Comparison of ENCODE assay signal across 20 cellular contexts in genomic region chr1:12189328-12189682, GRCh38. TPM values are rescaled to one million over a fixed set of nuclear protein-coding genes. Genes with fewer than 3 reads are reported as not detected.
DNase-seq lines count a peak whose midpoint lies in the region; ATAC-seq, FAIRE-seq and TF ChIP-seq lines count a peak whose summit lies in the region.
"Had no signal": no experiment of that assay in that cellular context is flagged by ENCODE, and none has a peak within 500 bp of the region (broad histone marks: within the 10 kb centered on the region; RNA-seq: fewer than 3 reads in every experiment).

No MANE protein-coding gene starts in this region.

- no peak overlapping the region for H3K56ac ChIP-seq in H1 (replicated peaks; ENCODE audit: insufficient read length, low read depth, low read length)

- H3K9me3 ChIP-seq in heart right ventricle (no peaks in the 10 kb centered on the region), H1 (ENCODE audit: insufficient read depth in 2 of 2, low read depth in 1 of 2, low read length in 1 of 2) (peaks cover 0 to 13% of the 10 kb centered on the region in 2 experiments; a peak in 1 of 4 replicates)
- H3K9me3 ChIP-seq: esophagus muscularis mucosa, thoracic aorta had no signal

- WGBS in heart right ventricle, 2 donors: 74 to 75% methylated on average over 5 of the region's 5 CpGs
- 79% methylated on average over 5 of the region's 5 CpGs; no CpG with 5 or more reads in 1 of the 2 experiments for WGBS in H1 (ENCODE audit: extremely low coverage in 1 of 2, insufficient coverage in 1 of 2, insufficient read length in 1 of 2, insufficient replicate concordance in 2 of 2, low coverage in 1 of 2, low lambda C conversion rate in 2 of 2, missing lambda C conversion rate in 1 of 2), 2 experiments

- POLR2A ChIA-PET in T-cell (lab: Charles Lee): no interaction called here
- POLR2A ChIA-PET in H1 (lab: Charles Lee; ENCODE audit: partially characterized antibody): no interaction called here

- H4K20me1 ChIP-seq in H1 (replicated peaks in 1 of 2; ENCODE audit: control insufficient read depth in 1 of 2, insufficient read depth in 2 of 2, low read length in 2 of 2): no peaks in the 10 kb centered on the region

- no peak for FAIRE-seq in H1 (lab: Jason Lieb, UNC)

- no peaks in the 10 kb centered on the region for H3K79me1 ChIP-seq in H1 (ENCODE audit: low read depth, low read length)

- CTCF ChIA-PET in T-cell (lab: Charles Lee) (no interaction called here), H1 (lab: Charles Lee; ENCODE audit: partially characterized antibody) (interaction anchor here (1.0 to 9.7 kb wide), 9 partner anchors 11 to 569 kb away, joined by 3 to 165 read pairs (median 5); partner anchors contain the start of gene TNFRSF1B)

- H3K4me3 ChIP-seq in heart right ventricle (no peak overlapping the region), H1 (ENCODE audit: extremely low read depth in 1 of 4, insufficient read depth in 2 of 4, low read depth in 3 of 4, low read length in 4 of 4) (no peak overlapping the region)
- H3K4me3 ChIP-seq: cardiac muscle cell, esophagus muscularis mucosa, GM23248, thoracic aorta had no signal

- no peak overlapping the region for H3K4ac ChIP-seq in H1 (replicated peaks; ENCODE audit: insufficient read length, low read depth, low read length)

- no peak overlapping the region for H4K5ac ChIP-seq in H1 (ENCODE audit: insufficient read length, low read depth, low read length)

- no peak overlapping the region for H2BK5ac ChIP-seq in H1 (ENCODE audit: low read depth, low read length)

- H3K4me1 ChIP-seq in heart right ventricle: peaks cover 16 to 61% (median 49%) of the 10 kb centered on the region in 9 donors
- peaks cover 0 to 9% (median 3%) of the 10 kb centered on the region in 4 experiments; a peak in 6 of 7 replicates for H3K4me1 ChIP-seq in H1 (replicated peaks in 1 of 4; ENCODE audit: control insufficient read depth in 3 of 4, insufficient read depth in 4 of 4, low read length in 3 of 4)

- H2BK12ac ChIP-seq in H1 (ENCODE audit: low read depth, low read length): no peak overlapping the region

- DNase-seq in Right ventricle myocardium inferior (ENCODE audit: missing footprints) (peak; percentile 26), heart right ventricle (no peak), T-cell (no peak), H1 (ENCODE audit: low read depth in 1 of 2, low spot score in 2 of 2) (no peak), KG1 (lab: John Stamatoyannopoulos, UW) (no peak), cerebellum (ENCODE audit: low spot score) (no peak)
- DNase-seq in stimulated activated naive B cell treated with anti-CD40 and anti-IgM and Interleukin-4, amounts not matched to agents 10 μg/mL and 1 μg/mL and 100 μg/mL, for 72 hours: no peak
- DNase-seq: activated T-cell treated with anti-CD3 and anti-CD28 coated beads, Interleukin-2, amount 50 U/mL, for 4 hours; amygdala; GM23248; left cardiac atrium; NCI-H1105 treated with DMSO at 0.1 percent for 48 hours; NCI-H2081 treated with DMSO at 0.1 percent for 48 hours; NCI-H510A treated with DMSO at 0.1 percent for 48 hours; retina had no signal

- peaks cover 39% of the 10 kb centered on the region for H3K36me3 Mint-ChIP-seq in T-cell
- peaks cover 56 to 67% of the 10 kb centered on the region in 2 donors for H3K36me3 Mint-ChIP-seq in stimulated activated naive B cell treated with anti-CD40 and anti-IgM and Interleukin-4, amounts not matched to agents 10 μg/mL and 1 μg/mL and 100 μg/mL, for 72 hours

- H3K36me3 ChIP-seq in heart right ventricle (peaks cover 0 to 82% (median 16%) of the 10 kb centered on the region in 9 donors), H1 (ENCODE audit: control insufficient read depth in 2 of 4, insufficient read depth in 4 of 4, low read length in 3 of 4) (no peaks in the 10 kb centered on the region)
- H3K36me3 ChIP-seq: cardiac muscle cell, thoracic aorta had no signal

- H3K23me2 ChIP-seq in H1 (ENCODE audit: low read depth, low read length): no peaks in the 10 kb centered on the region

- ATAC-seq in Right ventricle myocardium inferior (no peak), heart right ventricle (no peak), T-cell (replicated peaks in 1 of 4) (no peak)
- ATAC-seq in stimulated activated naive B cell treated with anti-CD40 and anti-IgM and Interleukin-4, amounts not matched to agents 10 μg/mL and 1 μg/mL and 100 μg/mL, for 72 hours (replicated peaks): no peak
- ATAC-seq in activated CD4-positive, CD25-positive, alpha-beta regulatory T cell treated with anti-CD3 and anti-CD28 coated beads, Interleukin-2, amount 50 U/mL, for 24 hours: no peak
- ATAC-seq: activated T-cell treated with anti-CD3 and anti-CD28 coated beads, Interleukin-2, amount 50 U/mL, for 4 hours; left cardiac atrium had no signal

- H3K27me3 ChIP-seq in heart right ventricle: no peaks in the 10 kb centered on the region
- no peaks in the 10 kb centered on the region; a peak in 1 of 7 replicates for H3K27me3 ChIP-seq in H1 (replicated peaks in 1 of 4; ENCODE audit: control insufficient read depth in 3 of 4, extremely low read depth in 1 of 4, insufficient read depth in 3 of 4, low read length in 3 of 4)
- H3K27me3 ChIP-seq: cardiac muscle cell had no signal

- no peak overlapping the region for H4K91ac ChIP-seq in H1 (replicated peaks; ENCODE audit: insufficient read length, low read length)

- no peak overlapping the region for H3K9ac ChIP-seq in H1 (replicated peaks in 1 of 4; ENCODE audit: extremely low read depth in 1 of 4, low read depth in 3 of 4, low read length in 3 of 4)
- H3K9ac ChIP-seq: GM23248 had no signal

- H2AK5ac ChIP-seq in H1 (ENCODE audit: low read depth, low read length): no peak overlapping the region

- no peaks in the 10 kb centered on the region for H3K27me3 Mint-ChIP-seq in T-cell
- no peaks in the 10 kb centered on the region for H3K27me3 Mint-ChIP-seq in stimulated activated naive B cell treated with anti-CD40 and anti-IgM and Interleukin-4, amounts not matched to agents 10 μg/mL and 1 μg/mL and 100 μg/mL, for 72 hours

- H3K27ac Mint-ChIP-seq in T-cell: peak overlapping the region; percentile 41 to 76
- peak overlapping the region; percentile 63 for H3K27ac Mint-ChIP-seq in stimulated activated naive B cell treated with anti-CD40 and anti-IgM and Interleukin-4, amounts not matched to agents 10 μg/mL and 1 μg/mL and 100 μg/mL, for 72 hours

- TF ChIP-seq EP300 in H1 (IDR thresholded peaks at IDR 0.05; ENCODE audit: borderline replicate concordance in 1 of 2, low read depth in 2 of 2, low read length in 2 of 2): no peak

- H3K23ac ChIP-seq in H1 (ENCODE audit: insufficient read length): no peak overlapping the region

- no peak overlapping the region for H2AFZ ChIP-seq in H1 (ENCODE audit: low read length)
- H2AFZ ChIP-seq: GM23248 had no signal

- no peak overlapping the region for H3K18ac ChIP-seq in H1 (ENCODE audit: extremely low read depth, low read length)

- no peak overlapping the region for H3K4me3 Mint-ChIP-seq in T-cell
- H3K4me3 Mint-ChIP-seq in stimulated activated naive B cell treated with anti-CD40 and anti-IgM and Interleukin-4, amounts not matched to agents 10 μg/mL and 1 μg/mL and 100 μg/mL, for 72 hours: no peak overlapping the region
- H3K4me3 Mint-ChIP-seq: activated T-cell treated with anti-CD3 and anti-CD28 coated beads, Interleukin-2, amount 50 U/mL, for 4 hours had no signal

- no peak overlapping the region for H3K14ac ChIP-seq in H1 (ENCODE audit: insufficient read length)

- no peak overlapping the region for H2BK15ac ChIP-seq in H1 (ENCODE audit: low read length)

- TF ChIP-seq POLR2A in H1 (IDR thresholded peaks at IDR 0.05; ENCODE audit: control extremely low read depth in 1 of 2, low read depth in 2 of 2, low read length in 2 of 2): no peak

- H3K79me2 ChIP-seq in H1 (ENCODE audit: control insufficient read depth in 1 of 2, insufficient read depth in 2 of 2, low read length in 2 of 2): no peaks in the 10 kb centered on the region

- H2BK20ac ChIP-seq in H1 (ENCODE audit: low read length): no peak overlapping the region

- no peak for TF ChIP-seq CTCF in heart right ventricle (IDR thresholded peaks at IDR 0.05)
- no peak for TF ChIP-seq CTCF in H1 (IDR thresholded peaks at IDR 0.05; ENCODE audit: control extremely low read depth in 1 of 3, insufficient read depth in 1 of 3, low read depth in 1 of 3, low read length in 3 of 3)

- no peak overlapping the region for H2BK120ac ChIP-seq in H1 (replicated peaks; ENCODE audit: low read depth, low read length)

- H3K9me3 Mint-ChIP-seq in T-cell: no peaks in the 10 kb centered on the region
- no peaks in the 10 kb centered on the region for H3K9me3 Mint-ChIP-seq in stimulated activated naive B cell treated with anti-CD40 and anti-IgM and Interleukin-4, amounts not matched to agents 10 μg/mL and 1 μg/mL and 100 μg/mL, for 72 hours
- H3K9me3 Mint-ChIP-seq: activated T-cell treated with anti-CD3 and anti-CD28 coated beads, Interleukin-2, amount 50 U/mL, for 4 hours had no signal

- peak overlapping the region; percentile 65 for H4K8ac ChIP-seq in H1 (ENCODE audit: extremely low read depth, insufficient read depth, low read length)

- H3K27ac ChIP-seq in heart right ventricle (no peak overlapping the region), H1 (ENCODE audit: low read depth, low read length) (no peak overlapping the region)
- H3K27ac ChIP-seq: cardiac muscle cell, esophagus muscularis mucosa, GM23248, RWPE1, thoracic aorta had no signal

- H3K4me2 ChIP-seq in H1 (ENCODE audit: insufficient read depth in 1 of 2, low read depth in 2 of 2, low read length in 2 of 2): no peak overlapping the region

- intact Hi-C loops in Right ventricle myocardium inferior (cut with DNase I): no loop called here
- intact Hi-C loops in heart right ventricle (cut with DNase I): no loop called here

- peaks cover 36 to 60% (median 53%) of the 10 kb centered on the region in 3 donors for H3K4me1 Mint-ChIP-seq in T-cell
- peaks cover 33 to 60% of the 10 kb centered on the region in 2 donors for H3K4me1 Mint-ChIP-seq in stimulated activated naive B cell treated with anti-CD40 and anti-IgM and Interleukin-4, amounts not matched to agents 10 μg/mL and 1 μg/mL and 100 μg/mL, for 72 hours

- TF ChIP-seq RAD21 in H1 (IDR thresholded peaks at IDR 0.05 in 1 of 2, conservative IDR thresholded peaks at IDR 0.05 in 1 of 2; ENCODE audit: low read depth in 2 of 2, low read length in 2 of 2): no peak

RNA-seq across cellular contexts. Expression of gene TNFRSF1B, which starts 22.5 kb away (rescaled TPM):
- 19.0 TPM for total RNA-seq in Right ventricle myocardium inferior
- total RNA-seq in heart right ventricle: 10 to 100 TPM in 8 of 10 donors, 1 to 10 TPM in 2; 8.0 to 55.4 (median 15.7) TPM
- polyA plus RNA-seq in heart right ventricle: 10 to 100 TPM; 11.9 to 15.3 TPM
- total RNA-seq in T-cell: 100 to 1,000 TPM in 2 of 5 donors, 10 to 100 TPM in 3; 55.0 to 130 (median 99.6) TPM
- total RNA-seq in H1 (2021; fragmentation: NEBNext Ultra II Directional; extraction: Animal tissue kit (Norgen Biotek cat#: 25700)): 2.8 and 2.9 TPM in 2 replicates
- 1.7 and 2.4 TPM in 2 replicates for polyA plus RNA-seq in H1 (2011; rRNA removed)
- polyA plus RNA-seq in H1 (2011; cell fraction: cytosol; rRNA removed): 1.8 TPM
- 2.5 TPM for polyA plus RNA-seq in H1 (2011; cell fraction: nucleus; rRNA removed)
- 1.3 to 2.6 TPM (median 2.1 TPM) in 4 replicates for polyA plus RNA-seq in H1 (2012, experiment 1 of 2)
- 1.3 TPM for polyA plus RNA-seq in H1 (2012, experiment 2 of 2)
- 2.9 TPM for polyA plus RNA-seq in H1 (2013, experiment 1 of 2)
- polyA plus RNA-seq in H1 (2013, experiment 2 of 2): 3.5 TPM
- polyA minus RNA-seq in H1 (2011; rRNA and poly(A)+ RNA removed): 1.1 and 1.5 TPM in 2 replicates
- 0.88 TPM for polyA minus RNA-seq in H1 (2011; cell fraction: cytosol; rRNA and poly(A)+ RNA removed)
- 0.90 TPM for polyA minus RNA-seq in H1 (2011; cell fraction: nucleus; rRNA and poly(A)+ RNA removed)
- 3.7 TPM for total RNA-seq in cerebellum
- polyA plus RNA-seq: cardiac muscle cell had no signal

RNA-seq across cellular contexts. Expression of gene VPS13D, which starts 40.5 kb away (rescaled TPM):
- total RNA-seq in Right ventricle myocardium inferior: 105 TPM
- total RNA-seq in heart right ventricle: 100 to 1,000 TPM in 2 of 10 donors, 10 to 100 TPM in 8; 59.6 to 161 (median 92.0) TPM
- polyA plus RNA-seq in heart right ventricle: 10 to 100 TPM; 36.9 to 48.2 TPM
- total RNA-seq in T-cell: 10 to 100 TPM; 73.5 to 85.9 (median 75.8) TPM
- 31.2 and 32.7 TPM in 2 replicates for total RNA-seq in H1 (2021; fragmentation: NEBNext Ultra II Directional; extraction: Animal tissue kit (Norgen Biotek cat#: 25700))
- polyA plus RNA-seq in H1 (2011; rRNA removed): 9.7 and 10.9 TPM in 2 replicates
- 14.7 TPM for polyA plus RNA-seq in H1 (2011; cell fraction: cytosol; rRNA removed)
- 27.4 TPM for polyA plus RNA-seq in H1 (2011; cell fraction: nucleus; rRNA removed)
- 13.6 to 16.4 TPM (median 14.6 TPM) in 4 replicates for polyA plus RNA-seq in H1 (2012, experiment 1 of 2)
- 1.1 TPM for polyA plus RNA-seq in H1 (2012, experiment 2 of 2)
- polyA plus RNA-seq in H1 (2013, experiment 1 of 2): 5.6 TPM
- 6.0 TPM for polyA plus RNA-seq in H1 (2013, experiment 2 of 2)
- polyA minus RNA-seq in H1 (2011; rRNA and poly(A)+ RNA removed): 64.9 and 68.5 TPM in 2 replicates
- 33.0 TPM for polyA minus RNA-seq in H1 (2011; cell fraction: cytosol; rRNA and poly(A)+ RNA removed)
- polyA minus RNA-seq in H1 (2011; cell fraction: nucleus; rRNA and poly(A)+ RNA removed): 80.2 TPM
- 60.8 TPM for total RNA-seq in cerebellum
